ENCODE assay signal across 12 cellular contexts in the genomic region with DNA sequence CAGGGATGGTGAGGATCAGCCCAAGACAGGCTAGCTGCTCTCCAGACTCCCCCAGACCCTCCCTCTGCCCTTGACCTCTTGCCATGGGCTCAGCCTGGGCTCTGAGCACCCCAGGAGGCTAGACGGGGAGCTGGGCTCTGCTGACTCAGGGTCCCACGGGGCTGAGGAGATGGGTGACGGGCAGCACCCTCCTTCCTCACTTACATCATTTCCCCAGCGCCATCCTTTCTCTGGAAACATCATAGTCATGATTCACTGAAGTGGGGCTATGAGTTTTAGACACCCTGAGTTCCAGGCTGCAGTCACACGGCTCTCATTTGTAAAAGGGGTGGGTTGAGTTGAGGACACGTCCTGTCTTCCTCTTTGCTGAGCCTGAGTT. TPM values are rescaled to one million over a fixed set of nuclear protein-coding genes. Genes with fewer than 3 reads are reported as not detected.
A peak's percentile ranks its signal among the peaks of the same experiment; 100 is the strongest.
DNase-seq lines count a peak whose midpoint lies in the region; ATAC-seq, FAIRE-seq and TF ChIP-seq lines count a peak whose summit lies in the region.
"Had no signal": no experiment of that assay in that cellular context is flagged by ENCODE, and none has a peak within 500 bp of the region (broad histone marks: within the 10 kb centered on the region; RNA-seq: fewer than 3 reads in every experiment).

No MANE protein-coding gene starts in this region.

- H3K36me3 ChIP-seq in muscle layer of duodenum (ENCODE audit: control insufficient read depth in 1 of 2, insufficient read depth in 2 of 2, low read length in 2 of 2) (no peaks in the 10 kb centered on the region), testis (ENCODE audit: low read depth, missing control alignments) (no peaks in the 10 kb centered on the region), A673 (ENCODE audit: insufficient read depth, low read length, poor library complexity, severe bottlenecking) (no peaks in the 10 kb centered on the region)
- H3K36me3 ChIP-seq: gastrocnemius medialis had no signal

- H3K4me1 ChIP-seq in A549 = peaks cover 12% of the 10 kb centered on the region
- H3K4me1 ChIP-seq in muscle layer of duodenum (ENCODE audit: control insufficient read depth in 1 of 2, insufficient read depth in 2 of 2, low read length in 2 of 2) = no peaks in the 10 kb centered on the region
- no peaks in the 10 kb centered on the region for H3K4me1 ChIP-seq in testis
- H3K4me1 ChIP-seq in A673 (ENCODE audit: insufficient read depth, low read length, poor library complexity, severe bottlenecking) = no peaks in the 10 kb centered on the region

- no peak overlapping the region for H3K4me3 ChIP-seq in A549
- H3K4me3 ChIP-seq in muscle layer of duodenum (ENCODE audit: low read depth in 1 of 2, low read length in 2 of 2) = no peak overlapping the region
- no peak overlapping the region for H3K4me3 ChIP-seq in testis
- no peak overlapping the region for H3K4me3 ChIP-seq in A673 (ENCODE audit: low read depth, low read length, poor library complexity, severe bottlenecking)
- H3K4me3 ChIP-seq: gastrocnemius medialis had no signal

- 30% methylated on average over 6 of the region's 6 CpGs for WGBS in A549 (ENCODE audit: missing lambda C conversion rate)
- WGBS in testis, 2 donors = 36 to 66% methylated on average over 4 to 6 of the region's 6 CpGs

- no peak for FAIRE-seq in A549 (lab: Jason Lieb, UNC)

- no peaks in the 10 kb centered on the region for H3K27me3 ChIP-seq in muscle layer of duodenum (ENCODE audit: low read depth, low read length)
- H3K27me3 ChIP-seq in testis = no peaks in the 10 kb centered on the region
- H3K27me3 ChIP-seq in A673 (replicated peaks; ENCODE audit: insufficient read depth, low read depth, low read length, poor library complexity) = no peaks in the 10 kb centered on the region
- H3K27me3 ChIP-seq: gastrocnemius medialis had no signal

- POLR2A ChIA-PET in A549 (lab: Yijun Ruan, JAX) (no interaction called here), A673 (lab: Charles Lee; ENCODE audit: low non-redundant PET) (no interaction called here)

- no peak for TF ChIP-seq RAD21 in A549 (conservative IDR thresholded peaks at IDR 0.05 in 1 of 2, IDR thresholded peaks at IDR 0.05 in 1 of 2)

- ATAC-seq in A549 = no peak; a peak in 1 of 6 replicates
- ATAC-seq: gastrocnemius medialis had no signal

- CTCF ChIA-PET in A549 (lab: Yijun Ruan, JAX) = interaction anchor here (1.4 kb wide), 1 partner anchor 18 kb away, joined by 3 read pairs; no protein-coding TSS in a partner anchor
- CTCF ChIA-PET in A673 (lab: Charles Lee) = no interaction called here

- TF ChIP-seq CTCF in A549 (IDR thresholded peaks at IDR 0.05) (no peak), GM13976 (IDR thresholded peaks at IDR 0.05; ENCODE audit: borderline replicate concordance, control extremely low read depth, extremely low read depth, insufficient read depth, missing control alignments) (no peak), testis (IDR thresholded peaks at IDR 0.05) (no peak), A673 (conservative IDR thresholded peaks at IDR 0.05; ENCODE audit: low read depth, low read length) (no peak)

- TF ChIP-seq POLR2A in A549 (IDR thresholded peaks at IDR 0.05; ENCODE audit: low read length) (no peak), testis (IDR thresholded peaks at IDR 0.05) (no peak)

- no peak for TF ChIP-seq EP300 in A549 (IDR thresholded peaks at IDR 0.05)

- in situ Hi-C loops in GM13976 (cut with MboI; ENCODE audit: low sequenced_read_pairs, unreplicated experiment) = loop anchor here (25.0 kb wide), 1 partner anchor 165 kb away; the partner anchor contains the start of gene FUS

- H3K27ac ChIP-seq in A549 (0 out of 6 replicates have a peak overlapping the region, but pooled peaks of 1 of the 2 experiments have one; percentile 12), muscle layer of duodenum (ENCODE audit: low read length) (peak overlapping the region; percentile 67), testis (no peak overlapping the region), A673 (ENCODE audit: low read depth, low read length, poor library complexity, severe bottlenecking) (no peak overlapping the region)
- H3K27ac ChIP-seq: gastrocnemius medialis had no signal

- 0 out of 3 replicates have a peak overlapping the region, but pooled peaks have one; percentile 6 for H3K4me2 ChIP-seq in A549

- intact Hi-C loops in testis (cut with DNase I; ENCODE audit: low total_unique reads) = no loop called here
- intact Hi-C loops in A673 (cut with micrococcal nuclease; ENCODE audit: unreplicated experiment) = no loop called here

- H3K9me3 ChIP-seq in A549 (no peaks in the 10 kb centered on the region), muscle layer of duodenum (ENCODE audit: control insufficient read depth in 1 of 2, low read length in 2 of 2) (no peaks in the 10 kb centered on the region), testis (no peaks in the 10 kb centered on the region), A673 (ENCODE audit: low read depth, low read length, poor library complexity, severe bottlenecking) (no peaks in the 10 kb centered on the region)
- H3K9me3 ChIP-seq: gastrocnemius medialis had no signal

- no TSS peak for BruUV-seq in A673 (replicated peaks; lab: Mats Ljungman, UMichigan)

- DNase-seq in A549 (ENCODE audit: low read depth in 1 of 2, low spot score in 1 of 2) (no peak), GM13976 (ENCODE audit: low spot score) (peak; percentile 53), testis (no peak), GF-D8 (lab: John Stamatoyannopoulos, UW) (no peak), A673 (ENCODE audit: low spot score) (no peak), HCEC 1CT (no peak)
- DNase-seq in activated T-cell treated with anti-CD3 and anti-CD28 coated beads, Interleukin-2, amount 50 U/mL, for 48 hours = peak; percentile 57 to 66
- DNase-seq: DMS 273 treated with DMSO at 0.1 percent for 48 hours, gastrocnemius medialis, NCI-H82 had no signal

TF ChIP-seq in A549, 52 proteins besides CTCF, POLR2A, EP300 and RAD21 (continues in another document):
- TF ChIP-seq RARB (CRISPR knock-in tag; IDR thresholded peaks at IDR 0.05) = no peak
- no peak for TF ChIP-seq NR3C1 (IDR thresholded peaks at IDR 0.05)
- TF ChIP-seq REST (IDR thresholded peaks at IDR 0.05) = no peak
- TF ChIP-seq GATA3 (IDR thresholded peaks at IDR 0.05; ENCODE audit: borderline replicate concordance) = no peak
- no peak for TF ChIP-seq ATOH8 (CRISPR knock-in tag; IDR thresholded peaks at IDR 0.05; ENCODE audit: low read depth)
- no peak for TF ChIP-seq E2F6 (IDR thresholded peaks at IDR 0.05; ENCODE audit: borderline replicate concordance, low read depth)
- no peak for TF ChIP-seq MYC (IDR thresholded peaks at IDR 0.05; ENCODE audit: borderline replicate concordance, low read length)

RNA-seq across cellular contexts. Expression of gene ITGAX, which starts 3.0 kb away (rescaled TPM):
- polyA plus RNA-seq in A549 (2011; rRNA removed) (0.87 and 1.4 TPM in 2 replicates), A549 (2017; fragmentation: RNase III; extraction: RNeasy Plus Mini Kit Qiagen cat#74134 plus additional on column Dnase treatment) (0.35 to 0.79 TPM (median 0.49 TPM) in 3 replicates), testis (ENCODE audit: insufficient read depth, low read depth, low replicate concordance) (3.4 TPM)
- 0.36 and 0.45 TPM in 2 replicates for polyA plus RNA-seq in A549 (2012; cell fraction: cytosol; rRNA removed)
- 1.2 TPM in 2 replicates for polyA plus RNA-seq in A549 (2012; cell fraction: nucleus; rRNA removed)
- polyA minus RNA-seq in A549 (2011; rRNA and poly(A)+ RNA removed) = 1.1 and 1.3 TPM in 2 replicates
- total RNA-seq in testis (1 to 10 TPM in 1 of 2 donors, under 1 TPM in 1; 0.63 to 2.8 TPM), A673 (2021) (0.46 TPM in 1 of 2 replicates, not detected in the other)
- total RNA-seq: neural crest cell had no signal

RNA-seq across cellular contexts. Expression of gene ITGAD, which starts 41.2 kb away (rescaled TPM):
- polyA plus RNA-seq in A549 (2011; rRNA removed) (not detected in 2 replicates), A549 (2017; fragmentation: RNase III; extraction: RNeasy Plus Mini Kit Qiagen cat#74134 plus additional on column Dnase treatment) (not detected in 3 replicates), testis (ENCODE audit: insufficient read depth, low read depth, low replicate concordance) (not detected)
- 0.01 TPM in 1 of 2 replicates, not detected in the other for polyA plus RNA-seq in A549 (2012; cell fraction: cytosol; rRNA removed)
- not detected in 2 replicates for polyA plus RNA-seq in A549 (2012; cell fraction: nucleus; rRNA removed)
- polyA minus RNA-seq in A549 (2011; rRNA and poly(A)+ RNA removed) = not detected in 2 replicates
- total RNA-seq in testis (under 1 TPM in 1 of 2 donors, not detected in 1; 0.19 TPM), A673 (2021) (not detected in 2 replicates)
- total RNA-seq: gastrocnemius medialis, neural crest cell had no signal

Comparison
In these comparisons a context has a peak if more than half of its experiments do, and no peak if none do; other contexts are left out.
1. DNase-seq: peak in GM13976 (single experiment) and activated T-cell treated with anti-CD3 and anti-CD28 coated beads, Interleukin-2, amount 50 U/mL, for 48 hours (2 of 2); none in A549 (0 of 2), testis (single experiment), GF-D8 (single experiment), A673 (single experiment) and HCEC 1CT (single experiment).